21 cellular contexts compared by ENCODE assay signal in the genomic region with DNA sequence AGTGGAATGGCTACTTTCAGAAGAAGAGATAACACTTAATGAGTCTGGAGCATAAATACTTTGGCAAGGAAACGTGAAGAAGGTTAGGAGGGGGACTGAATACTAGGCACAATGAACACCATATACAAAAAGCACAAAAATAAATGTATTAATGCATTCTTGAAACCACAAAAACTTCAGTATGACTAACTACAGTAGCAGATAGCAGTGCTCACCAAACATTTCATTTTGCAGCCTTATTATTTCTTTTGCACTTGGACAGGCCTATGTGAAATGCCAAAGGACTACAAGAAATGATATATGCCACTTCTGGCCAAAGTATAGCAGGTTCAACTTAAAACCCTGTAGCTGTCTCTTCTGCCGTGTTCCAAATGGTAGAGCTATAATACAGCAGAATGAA. TPM values are rescaled to one million over a fixed set of nuclear protein-coding genes. Genes with fewer than 3 reads are reported as not detected.
A peak's percentile ranks its signal among the peaks of the same experiment; 100 is the strongest.
DNase-seq lines count a peak whose midpoint lies in the region; ATAC-seq, FAIRE-seq and TF ChIP-seq lines count a peak whose summit lies in the region.
"Had no signal": no experiment of that assay in that cellular context is flagged by ENCODE, and none has a peak within 500 bp of the region (broad histone marks: within the 10 kb centered on the region; RNA-seq: fewer than 3 reads in every experiment).

No MANE protein-coding gene starts in this region.

- H3K4me3 ChIP-seq in astrocyte (ENCODE audit: insufficient read depth, low read depth, low read length) = no peak overlapping the region
- H3K4me3 ChIP-seq: Peyer's patch, SJSA1 had no signal

- TF ChIP-seq CTCF in activated CD8-positive, alpha-beta T cell treated with anti-CD3 and anti-CD28 coated beads for 36 hours (IDR thresholded peaks at IDR 0.05) = no peak
- no peak for TF ChIP-seq CTCF in CD4-positive, alpha-beta T cell (IDR thresholded peaks at IDR 0.05)
- TF ChIP-seq CTCF in astrocyte (IDR thresholded peaks at IDR 0.05; ENCODE audit: insufficient read depth, low read depth, low read length) = no peak

- H3K4me1 ChIP-seq in astrocyte (ENCODE audit: insufficient read depth, low read length) = no peaks in the 10 kb centered on the region
- H3K4me1 ChIP-seq: Caco-2, Peyer's patch, SJSA1 had no signal

- no peak overlapping the region for H3K4me3 Mint-ChIP-seq in activated CD8-positive, alpha-beta T cell treated with anti-CD3 and anti-CD28 coated beads for 36 hours
- no peak overlapping the region for H3K4me3 Mint-ChIP-seq in activated CD8-positive, alpha-beta T cell treated with anti-CD3 and anti-CD28 coated beads, Interleukin-2, amount 10 ng/mL, durations not matched to agents 7 days and 5 days
- no peak overlapping the region for H3K4me3 Mint-ChIP-seq in CD4-positive, alpha-beta T cell
- H3K4me3 Mint-ChIP-seq in astrocyte (ENCODE audit: unreplicated experiment) = no peak overlapping the region
- H3K4me3 Mint-ChIP-seq: CD14-positive monocyte, HFFc6 had no signal

- CTCF ChIA-PET in activated CD8-positive, alpha-beta T cell treated with anti-CD3 and anti-CD28 coated beads for 36 hours (lab: Charles Lee) = interaction anchor here (0.7 kb wide), 1 partner anchor 27 kb away, joined by 3 read pairs; no protein-coding TSS in a partner anchor
- CTCF ChIA-PET in activated CD8-positive, alpha-beta T cell treated with anti-CD3 and anti-CD28 coated beads, Interleukin-2, amount 10 ng/mL, durations not matched to agents 7 days and 5 days (lab: Charles Lee) = interaction anchor here (0.9 to 1.8 kb wide), 2 partner anchors 16 to 18 kb away, joined by 3 to 4 read pairs; no protein-coding TSS in a partner anchor
- CTCF ChIA-PET in CD4-positive, alpha-beta T cell (lab: Charles Lee) = no interaction called here

- no peak for DNase-seq in activated CD8-positive, alpha-beta T cell treated with anti-CD3 and anti-CD28 coated beads for 36 hours
- DNase-seq in activated CD8-positive, alpha-beta T cell treated with anti-CD3 and anti-CD28 coated beads, Interleukin-2, amount 10 ng/mL, durations not matched to agents 7 days and 5 days = no peak
- DNase-seq in CD4-positive, alpha-beta T cell = no peak
- no peak for DNase-seq in H54 (ENCODE audit: insufficient read length, low spot score)
- peak; percentile 14 for DNase-seq in astrocyte (ENCODE audit: low read depth)
- DNase-seq in left ventricle myocardium superior = no peak
- DNase-seq in inferior parietal cortex (ENCODE audit: extremely low spot score) = no peak
- DNase-seq: 8988T, Caco-2, H7, HFFc6, MM.1S, NCI-H1092, NCI-H1436 treated with DMSO at 0.1 percent for 48 hours, NCI-H2029, NCI-H526, Peyer's patch had no signal

- peaks cover 69% of the 10 kb centered on the region for H4K20me1 ChIP-seq in astrocyte (ENCODE audit: insufficient read depth, low read length)

- H3K79me2 ChIP-seq in astrocyte (ENCODE audit: insufficient read depth, low read length) = peaks cover 90% of the 10 kb centered on the region

- peak; percentile 20 for FAIRE-seq in H54 (lab: Jason Lieb, UNC)
- FAIRE-seq in astrocyte (lab: Jason Lieb, UNC) = no peak
- FAIRE-seq: G401.6 had no signal

- POLR2A ChIA-PET in activated CD8-positive, alpha-beta T cell treated with anti-CD3 and anti-CD28 coated beads for 36 hours (lab: Charles Lee) = no interaction called here
- POLR2A ChIA-PET in activated CD8-positive, alpha-beta T cell treated with anti-CD3 and anti-CD28 coated beads, Interleukin-2, amount 10 ng/mL, durations not matched to agents 7 days and 5 days (lab: Charles Lee) = no interaction called here
- POLR2A ChIA-PET in CD4-positive, alpha-beta T cell (lab: Charles Lee) = interaction anchor here (1.8 kb wide), 1 partner anchor 26 kb away, joined by 6 read pairs; a partner anchor contains a TSS

- H3K9me3 Mint-ChIP-seq in activated CD8-positive, alpha-beta T cell treated with anti-CD3 and anti-CD28 coated beads for 36 hours = no peaks in the 10 kb centered on the region
- no peaks in the 10 kb centered on the region for H3K9me3 Mint-ChIP-seq in activated CD8-positive, alpha-beta T cell treated with anti-CD3 and anti-CD28 coated beads, Interleukin-2, amount 10 ng/mL, durations not matched to agents 7 days and 5 days (ENCODE audit: insufficient read depth)
- no peaks in the 10 kb centered on the region for H3K9me3 Mint-ChIP-seq in CD4-positive, alpha-beta T cell
- H3K9me3 Mint-ChIP-seq in astrocyte (ENCODE audit: unreplicated experiment) = no peaks in the 10 kb centered on the region
- H3K9me3 Mint-ChIP-seq: HFFc6 had no signal

- peaks cover 26% of the 10 kb centered on the region for H3K36me3 ChIP-seq in astrocyte (ENCODE audit: insufficient read depth, low read length)

- peaks cover 28% of the 10 kb centered on the region for H3K4me1 Mint-ChIP-seq in activated CD8-positive, alpha-beta T cell treated with anti-CD3 and anti-CD28 coated beads for 36 hours (ENCODE audit: low read depth)
- peaks cover 14% of the 10 kb centered on the region for H3K4me1 Mint-ChIP-seq in activated CD8-positive, alpha-beta T cell treated with anti-CD3 and anti-CD28 coated beads, Interleukin-2, amount 10 ng/mL, durations not matched to agents 7 days and 5 days (ENCODE audit: low read depth)
- H3K4me1 Mint-ChIP-seq in CD4-positive, alpha-beta T cell (ENCODE audit: low read depth) = peaks cover 35% of the 10 kb centered on the region
- peaks cover 12% of the 10 kb centered on the region for H3K4me1 Mint-ChIP-seq in astrocyte (ENCODE audit: low read depth, unreplicated experiment)
- H3K4me1 Mint-ChIP-seq: CD14-positive monocyte had no signal

- peaks cover 40% of the 10 kb centered on the region for H3K36me3 Mint-ChIP-seq in activated CD8-positive, alpha-beta T cell treated with anti-CD3 and anti-CD28 coated beads for 36 hours (ENCODE audit: low read depth)
- H3K36me3 Mint-ChIP-seq in activated CD8-positive, alpha-beta T cell treated with anti-CD3 and anti-CD28 coated beads, Interleukin-2, amount 10 ng/mL, durations not matched to agents 7 days and 5 days (ENCODE audit: low read depth) = peaks cover 49% of the 10 kb centered on the region
- peaks cover 79% of the 10 kb centered on the region for H3K36me3 Mint-ChIP-seq in CD4-positive, alpha-beta T cell (ENCODE audit: low read depth)
- H3K36me3 Mint-ChIP-seq in astrocyte (ENCODE audit: low read depth, unreplicated experiment) = peaks cover 17% of the 10 kb centered on the region

- no peak overlapping the region for H3K27ac ChIP-seq in CD4-positive, alpha-beta T cell (ENCODE audit: low read depth, low read length)
- H3K27ac ChIP-seq in astrocyte (ENCODE audit: low read depth, low read length) = no peak overlapping the region
- H3K27ac ChIP-seq: Peyer's patch, SJSA1 had no signal

- no peak overlapping the region for H3K4me2 ChIP-seq in astrocyte (ENCODE audit: low read length)

- no peaks in the 10 kb centered on the region for H3K9me3 ChIP-seq in CD4-positive, alpha-beta T cell (ENCODE audit: control insufficient read depth, low read length)
- H3K9me3 ChIP-seq in astrocyte (ENCODE audit: insufficient read depth, low read depth, low read length) = no peaks in the 10 kb centered on the region
- H3K9me3 ChIP-seq: Caco-2, Peyer's patch, SJSA1 had no signal

- intact Hi-C loops in activated CD8-positive, alpha-beta T cell treated with anti-CD3 and anti-CD28 coated beads for 36 hours (cut with micrococcal nuclease) = loop anchor here (10.0 kb wide), 1 partner anchor 63 kb away; no protein-coding TSS in a partner anchor
- intact Hi-C loops in CD4-positive, alpha-beta T cell (cut with DNase I, micrococcal nuclease) = no loop called here
- intact Hi-C loops in left ventricle myocardium superior (cut with micrococcal nuclease) = no loop called here

- no peak for TF ChIP-seq POLR2A in H54 (IDR thresholded peaks at IDR 0.05; ENCODE audit: low read depth, low read length)

- H3K27me3 Mint-ChIP-seq in activated CD8-positive, alpha-beta T cell treated with anti-CD3 and anti-CD28 coated beads for 36 hours = no peaks in the 10 kb centered on the region
- no peaks in the 10 kb centered on the region for H3K27me3 Mint-ChIP-seq in activated CD8-positive, alpha-beta T cell treated with anti-CD3 and anti-CD28 coated beads, Interleukin-2, amount 10 ng/mL, durations not matched to agents 7 days and 5 days (ENCODE audit: low read depth)
- H3K27me3 Mint-ChIP-seq in CD4-positive, alpha-beta T cell = no peaks in the 10 kb centered on the region
- H3K27me3 Mint-ChIP-seq in astrocyte (ENCODE audit: low read depth, unreplicated experiment) = no peaks in the 10 kb centered on the region

- no peak overlapping the region for H3K9ac ChIP-seq in astrocyte (ENCODE audit: low read length)

- H2AFZ ChIP-seq in astrocyte (ENCODE audit: low read depth, low read length) = no peak overlapping the region

- no peaks in the 10 kb centered on the region for H3K27me3 ChIP-seq in CD4-positive, alpha-beta T cell (ENCODE audit: control insufficient read depth, insufficient read depth, low read length)
- H3K27me3 ChIP-seq in astrocyte (ENCODE audit: insufficient read depth, low read length) = no peaks in the 10 kb centered on the region
- H3K27me3 ChIP-seq: Peyer's patch, SJSA1 had no signal

- H3K27ac Mint-ChIP-seq in activated CD8-positive, alpha-beta T cell treated with anti-CD3 and anti-CD28 coated beads for 36 hours = peak overlapping the region; percentile 67
- no peak overlapping the region for H3K27ac Mint-ChIP-seq in activated CD8-positive, alpha-beta T cell treated with anti-CD3 and anti-CD28 coated beads, Interleukin-2, amount 10 ng/mL, durations not matched to agents 7 days and 5 days
- H3K27ac Mint-ChIP-seq in CD4-positive, alpha-beta T cell = peak overlapping the region; percentile 7
- H3K27ac Mint-ChIP-seq in astrocyte (ENCODE audit: unreplicated experiment) = no peak overlapping the region
- H3K27ac Mint-ChIP-seq: HFFc6 had no signal

- no peak for ATAC-seq in activated CD8-positive, alpha-beta T cell treated with anti-CD3 and anti-CD28 coated beads for 36 hours
- no peak for ATAC-seq in activated CD8-positive, alpha-beta T cell treated with anti-CD3 and anti-CD28 coated beads, Interleukin-2, amount 10 ng/mL, durations not matched to agents 7 days and 5 days
- no peak for ATAC-seq in CD4-positive, alpha-beta T cell (ENCODE audit: poor library complexity)
- ATAC-seq in HG03025 (IDR thresholded peaks at IDR 0.05; ENCODE audit: low FRiP score, unreplicated experiment) (no peak), left ventricle myocardium superior (no peak)

RNA-seq across cellular contexts. Expression of a gene that starts 26.3 kb away (rescaled TPM):
- 10 to 100 TPM; 80.1 to 92.9 TPM for total RNA-seq in activated CD8-positive, alpha-beta T cell treated with anti-CD3 and anti-CD28 coated beads for 36 hours
- total RNA-seq in activated CD8-positive, alpha-beta T cell treated with anti-CD3 and anti-CD28 coated beads, Interleukin-2, amount 10 ng/mL, durations not matched to agents 7 days and 5 days = 10 to 100 TPM; 95.8 to 98.2 TPM
- 100 to 1,000 TPM; 178 to 185 TPM for total RNA-seq in CD4-positive, alpha-beta T cell
- total RNA-seq in astrocyte (99.3 and 102 TPM in 2 replicates), left ventricle myocardium superior (85.2 TPM)

RNA-seq across cellular contexts. Expression of a gene that starts 58.5 kb away (rescaled TPM):
- 1 to 10 TPM; 3.6 to 4.8 TPM for total RNA-seq in activated CD8-positive, alpha-beta T cell treated with anti-CD3 and anti-CD28 coated beads for 36 hours
- 1 to 10 TPM; 5.4 to 6.8 TPM for total RNA-seq in activated CD8-positive, alpha-beta T cell treated with anti-CD3 and anti-CD28 coated beads, Interleukin-2, amount 10 ng/mL, durations not matched to agents 7 days and 5 days
- 1 to 10 TPM; 5.4 to 5.6 TPM for total RNA-seq in CD4-positive, alpha-beta T cell
- total RNA-seq in astrocyte = 1.3 and 1.8 TPM in 2 replicates
- total RNA-seq in left ventricle myocardium superior = 3.3 TPM

Comparison
In these comparisons a context has a peak if more than half of its experiments do, and no peak if none do; other contexts are left out.
1. H3K27ac Mint-ChIP-seq: peak in activated CD8-positive, alpha-beta T cell treated with anti-CD3 and anti-CD28 coated beads for 36 hours (single experiment) and CD4-positive, alpha-beta T cell (single experiment); none in activated CD8-positive, alpha-beta T cell treated with anti-CD3 and anti-CD28 coated beads, Interleukin-2, amount 10 ng/mL, durations not matched to agents 7 days and 5 days (single experiment) and astrocyte (single experiment).